ENCODE assay signal across 8 cellular contexts in the genomic region with DNA sequence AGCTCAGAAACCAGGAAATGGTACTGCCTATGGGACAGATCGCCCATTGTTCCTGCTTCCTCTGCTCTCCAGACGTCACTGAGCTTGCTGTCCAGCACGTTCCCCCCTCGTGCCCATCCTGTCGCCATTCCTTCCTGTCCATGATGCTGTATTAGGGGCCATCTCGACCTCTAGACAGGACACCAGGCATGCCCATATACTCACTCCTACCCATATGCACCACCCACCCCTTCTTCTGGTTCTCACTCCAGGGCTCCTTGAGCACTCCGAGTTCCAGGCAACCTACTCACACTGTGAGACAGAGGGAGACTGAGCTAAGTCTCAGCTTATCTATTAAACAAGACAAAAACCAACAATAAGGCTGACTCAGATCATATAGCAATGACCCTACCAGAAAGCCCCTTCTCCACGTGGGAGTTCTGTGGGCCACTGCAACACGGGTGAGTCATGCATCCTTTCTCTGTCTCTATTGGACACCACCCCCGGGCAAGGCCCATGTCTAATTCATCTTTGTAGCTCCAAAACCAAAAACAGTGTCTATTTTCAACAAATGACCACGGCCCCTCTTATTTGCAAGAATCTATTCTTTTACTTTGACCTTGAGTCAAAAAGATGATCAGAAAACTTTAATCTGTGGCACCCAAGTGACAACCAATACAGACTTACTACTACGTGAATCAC.
A peak's percentile ranks its signal among the peaks of the same experiment; 100 is the strongest.
DNase-seq lines count a peak whose midpoint lies in the region; ATAC-seq, FAIRE-seq and TF ChIP-seq lines count a peak whose summit lies in the region.

No MANE protein-coding gene starts in this region.

- H3K4me3 ChIP-seq in bronchial epithelial cell (ENCODE audit: low read depth, low read length) (no peak overlapping the region), lung (no peak overlapping the region)

- H3K4me1 ChIP-seq in lung (ENCODE audit: control insufficient read depth in 2 of 2, insufficient read depth in 2 of 2, low read length in 2 of 2), result peaks cover 0 to 2% of the 10 kb centered on the region in 2 donors

- peaks cover 15% of the 10 kb centered on the region for H3K27me3 Mint-ChIP-seq in activated naive CD4-positive, alpha-beta T cell treated with anti-CD3 and anti-CD28 coated beads, Interleukin-2, amount 10 ng/mL, durations not matched to agents 7 days and 5 days

- H3K4me1 Mint-ChIP-seq in activated naive CD4-positive, alpha-beta T cell treated with anti-CD3 and anti-CD28 coated beads, Interleukin-2, amount 10 ng/mL, durations not matched to agents 7 days and 5 days, result no peaks in the 10 kb centered on the region

- H3K27ac Mint-ChIP-seq in activated naive CD4-positive, alpha-beta T cell treated with anti-CD3 and anti-CD28 coated beads, Interleukin-2, amount 10 ng/mL, durations not matched to agents 7 days and 5 days, result no peak overlapping the region

- peak overlapping the region in 1 of 2 donors; percentile 84 for H3K27ac ChIP-seq in lung (ENCODE audit: low read depth in 1 of 2, low read length in 1 of 2)

- peaks cover 10% of the 10 kb centered on the region for H3K36me3 ChIP-seq in bronchial epithelial cell (ENCODE audit: control insufficient read depth, insufficient read depth, low read length)
- H3K36me3 ChIP-seq in lung (ENCODE audit: control insufficient read depth in 2 of 2, insufficient read depth in 2 of 2, low read length in 2 of 2), result no peaks in the 10 kb centered on the region

- 54 to 72% methylated on average over 12 of the region's 12 CpGs for WGBS in lung, 2 donors

- peak; percentile 74 for ATAC-seq in HG03558 (IDR thresholded peaks at IDR 0.05; ENCODE audit: extremely low read depth, unreplicated experiment)
- ATAC-seq in lung (ENCODE audit: insufficient read depth, low FRiP score), result peak; percentile 78
- no peak for ATAC-seq in GM19455 (IDR thresholded peaks at IDR 0.05; ENCODE audit: unreplicated experiment)

- H3K9me3 ChIP-seq in lung (ENCODE audit: control insufficient read depth in 2 of 2, insufficient read depth in 1 of 2, low read length in 1 of 2), result no peaks in the 10 kb centered on the region

- H3K27me3 ChIP-seq in bronchial epithelial cell (ENCODE audit: control insufficient read depth, insufficient read depth, low read length), result no peaks in the 10 kb centered on the region
- H3K27me3 ChIP-seq in lung (ENCODE audit: control insufficient read depth, insufficient read depth), result no peaks in the 10 kb centered on the region

- FAIRE-seq in bronchial epithelial cell (lab: Jason Lieb, UNC), result no peak

- H3K9me3 Mint-ChIP-seq in activated naive CD4-positive, alpha-beta T cell treated with anti-CD3 and anti-CD28 coated beads, Interleukin-2, amount 10 ng/mL, durations not matched to agents 7 days and 5 days, result no peaks in the 10 kb centered on the region

- H3K36me3 Mint-ChIP-seq in activated naive CD4-positive, alpha-beta T cell treated with anti-CD3 and anti-CD28 coated beads, Interleukin-2, amount 10 ng/mL, durations not matched to agents 7 days and 5 days, result no peaks in the 10 kb centered on the region

- TF ChIP-seq CTCF in bronchial epithelial cell (IDR thresholded peaks at IDR 0.05; ENCODE audit: insufficient read depth, low read length, severe bottlenecking), result no peak
- no peak for TF ChIP-seq CTCF in lung (IDR thresholded peaks at IDR 0.05; ENCODE audit: control extremely low read depth, extremely low read depth)

- no peak overlapping the region for H3K4me3 Mint-ChIP-seq in activated naive CD4-positive, alpha-beta T cell treated with anti-CD3 and anti-CD28 coated beads, Interleukin-2, amount 10 ng/mL, durations not matched to agents 7 days and 5 days

- CTCF ChIA-PET in activated naive CD4-positive, alpha-beta T cell treated with anti-CD3 and anti-CD28 coated beads, Interleukin-2, amount 10 ng/mL, durations not matched to agents 7 days and 5 days (lab: Charles Lee), result no interaction called here

- peak; percentile 23 for DNase-seq in activated naive CD4-positive, alpha-beta T cell treated with Interleukin-2 at 50 U/mL for 16 hours
- DNase-seq in activated naive CD4-positive, alpha-beta T cell treated with anti-CD3 and anti-CD28 coated beads, Interleukin-2, amount 10 ng/mL, durations not matched to agents 7 days and 5 days, result no peak
- DNase-seq in bronchial epithelial cell (ENCODE audit: low read depth) (peak; percentile 87), lung (ENCODE audit: low spot score) (no peak), occipital lobe (lab: John Stamatoyannopoulos, UW) (no peak), T-helper 9 cell (no peak)

Comparison
In these comparisons a context has a peak if more than half of its experiments do, and no peak if none do; other contexts are left out.
1. DNase-seq: peak in activated naive CD4-positive, alpha-beta T cell treated with Interleukin-2 at 50 U/mL for 16 hours (single experiment) and bronchial epithelial cell (single experiment); none in activated naive CD4-positive, alpha-beta T cell treated with anti-CD3 and anti-CD28 coated beads, Interleukin-2, amount 10 ng/mL, durations not matched to agents 7 days and 5 days (single experiment), lung (single experiment), occipital lobe (single experiment) and T-helper 9 cell (single experiment).